In genomic region chr3:53730565-53730964, GRCh38 we compare ENCODE assay signal across 11 cellular contexts.
DNase-seq lines count a peak whose midpoint lies in the region; ATAC-seq and TF ChIP-seq lines count a peak whose summit lies in the region.
"Had no signal": no experiment of that assay in that cellular context is flagged by ENCODE, and none has a peak within 500 bp of the region (broad histone marks: within the 10 kb centered on the region; RNA-seq: fewer than 3 reads in every experiment).

No MANE protein-coding gene starts in this region.

- H3F3A ChIP-seq in GM23248 (ENCODE audit: insufficient read depth) = no peaks in the 10 kb centered on the region

- H3K4me1 ChIP-seq in GM23248 (ENCODE audit: insufficient read depth) = no peaks in the 10 kb centered on the region
- H3K4me1 ChIP-seq in heart right ventricle = peaks cover 0 to 12% (median 0%) of the 10 kb centered on the region in 9 donors
- no peaks in the 10 kb centered on the region for H3K4me1 ChIP-seq in Peyer's patch

- intact Hi-C loops in heart right ventricle (cut with DNase I) (no loop called here), natural killer cell (cut with micrococcal nuclease) (no loop called here)
- intact Hi-C loops in activated CD4-positive, alpha-beta T cell treated with anti-CD3 and anti-CD28 coated beads, Interleukin-2, amount 10 ng/mL, durations not matched to agents 24 days and 14 days (cut with micrococcal nuclease) = no loop called here

- no peaks in the 10 kb centered on the region; the same call in 1 of the 2 replicates for H3K27me3 ChIP-seq in GM23248 (replicated peaks; ENCODE audit: insufficient read depth)
- peaks cover 0 to 17% (median 6%) of the 10 kb centered on the region in 7 donors for H3K27me3 ChIP-seq in heart right ventricle
- H3K27me3 ChIP-seq in Peyer's patch = no peaks in the 10 kb centered on the region

- no peaks in the 10 kb centered on the region for H3K9me2 ChIP-seq in GM23248 (ENCODE audit: insufficient read depth)

- peaks cover 7% of the 10 kb centered on the region for H3K27me3 Mint-ChIP-seq in activated CD4-positive, alpha-beta T cell treated with anti-CD3 and anti-CD28 coated beads, Interleukin-2, amount 10 ng/mL, durations not matched to agents 24 days and 14 days
- H3K27me3 Mint-ChIP-seq in natural killer cell (ENCODE audit: low read depth in 2 of 2) = peaks cover 6% of the 10 kb centered on the region in 2 donors

- WGBS in GM23248 (ENCODE audit: low coverage in 1 of 2, low lambda C conversion rate in 2 of 2, missing lambda C conversion rate in 2 of 2), 2 experiments = 26 to 36% methylated on average over 8 of the region's 8 CpGs
- 10 to 18% methylated on average over 8 of the region's 8 CpGs for WGBS in heart right ventricle, 2 donors

- H3K4me1 Mint-ChIP-seq in activated CD4-positive, alpha-beta T cell treated with anti-CD3 and anti-CD28 coated beads, Interleukin-2, amount 10 ng/mL, durations not matched to agents 24 days and 14 days = no peaks in the 10 kb centered on the region
- H3K4me1 Mint-ChIP-seq in natural killer cell = no peaks in the 10 kb centered on the region
- H3K4me1 Mint-ChIP-seq: activated B cell treated with CpG ODN at 0.5 μM for 24 hours had no signal

- no peaks in the 10 kb centered on the region for H3K79me2 ChIP-seq in GM23248 (ENCODE audit: insufficient read depth)
- H3K79me2 ChIP-seq: hepatocyte had no signal

- ATAC-seq in heart right ventricle (peak in 7 of 8 donors; percentile 61 to 92 (median 76)), natural killer cell (no peak)

- H3K9me3 Mint-ChIP-seq in activated CD4-positive, alpha-beta T cell treated with anti-CD3 and anti-CD28 coated beads, Interleukin-2, amount 10 ng/mL, durations not matched to agents 24 days and 14 days = no peaks in the 10 kb centered on the region
- H3K9me3 Mint-ChIP-seq in natural killer cell = no peaks in the 10 kb centered on the region
- H3K9me3 Mint-ChIP-seq: activated B cell treated with CpG ODN at 0.5 μM for 24 hours had no signal

- H3K27ac ChIP-seq in GM23248 = no peak overlapping the region
- H3K27ac ChIP-seq in heart right ventricle = no peak overlapping the region
- H3K27ac ChIP-seq in Peyer's patch = no peak overlapping the region
- H3K27ac ChIP-seq: hepatocyte had no signal

- no peak overlapping the region for H3K4me2 ChIP-seq in GM23248 (ENCODE audit: unreplicated experiment)
- H3K4me2 ChIP-seq: hepatocyte had no signal

- H2AFZ ChIP-seq in GM23248 = no peak overlapping the region
- H2AFZ ChIP-seq: hepatocyte had no signal

- in situ Hi-C loops in GM23248 (cut with MboI) = no loop called here

- no peak for TF ChIP-seq POLR2A in Peyer's patch (IDR thresholded peaks at IDR 0.05)

- H3K27ac Mint-ChIP-seq in activated CD4-positive, alpha-beta T cell treated with anti-CD3 and anti-CD28 coated beads, Interleukin-2, amount 10 ng/mL, durations not matched to agents 24 days and 14 days = no peak overlapping the region
- no peak overlapping the region for H3K27ac Mint-ChIP-seq in natural killer cell
- H3K27ac Mint-ChIP-seq: activated B cell treated with CpG ODN at 0.5 μM for 24 hours had no signal

- H3K9me3 ChIP-seq in GM23248 (ENCODE audit: low read depth) = no peaks in the 10 kb centered on the region
- H3K9me3 ChIP-seq in heart right ventricle = no peaks in the 10 kb centered on the region
- no peaks in the 10 kb centered on the region for H3K9me3 ChIP-seq in Peyer's patch

- H3K9ac ChIP-seq in GM23248 = no peak overlapping the region

- no peak overlapping the region for H3K4me3 Mint-ChIP-seq in activated CD4-positive, alpha-beta T cell treated with anti-CD3 and anti-CD28 coated beads, Interleukin-2, amount 10 ng/mL, durations not matched to agents 24 days and 14 days
- H3K4me3 Mint-ChIP-seq in natural killer cell = no peak overlapping the region
- H3K4me3 Mint-ChIP-seq: activated B cell treated with CpG ODN at 0.5 μM for 24 hours had no signal

- no peaks in the 10 kb centered on the region for H4K20me1 ChIP-seq in GM23248 (ENCODE audit: insufficient read depth)

- DNase-seq in GM23248 = peak; percentile 22
- peak in 44 of 56 donors; percentile 2 to 83 (median 32) for DNase-seq in amygdala (lab: John Stamatoyannopoulos, UW)
- DNase-seq in heart right ventricle = peak; percentile 55 to 70
- peak; percentile 42 for DNase-seq in renal cortical epithelial cell (ENCODE audit: low read depth)
- no peak for DNase-seq in activated CD4-positive, alpha-beta T cell treated with anti-CD3 and anti-CD28 coated beads, Interleukin-2, amount 10 ng/mL, durations not matched to agents 24 days and 14 days
- no peak for DNase-seq in natural killer cell
- DNase-seq in Peyer's patch = no peak
- DNase-seq: activated B cell treated with CpG ODN at 0.5 μM for 24 hours; NCI-H146; NK-92 treated with Interleukin-12 subunit alpha and Interleukin-12 subunit beta, amount 100 ng/mL, for 24 hours had no signal

- H3K36me3 ChIP-seq in GM23248 (ENCODE audit: low read depth) (no peaks in the 10 kb centered on the region), heart right ventricle (no peaks in the 10 kb centered on the region), Peyer's patch (peaks cover 0 to 5% (median 0%) of the 10 kb centered on the region in 3 donors)

- H3K4me3 ChIP-seq in GM23248 (no peak overlapping the region), heart right ventricle (no peak overlapping the region), Peyer's patch (no peak overlapping the region)
- H3K4me3 ChIP-seq: hepatocyte had no signal

- H3K36me3 Mint-ChIP-seq in activated CD4-positive, alpha-beta T cell treated with anti-CD3 and anti-CD28 coated beads, Interleukin-2, amount 10 ng/mL, durations not matched to agents 24 days and 14 days (ENCODE audit: low read depth) = no peaks in the 10 kb centered on the region
- H3K36me3 Mint-ChIP-seq in natural killer cell = no peaks in the 10 kb centered on the region

- TF ChIP-seq CTCF in heart right ventricle (IDR thresholded peaks at IDR 0.05) (no peak), natural killer cell (IDR thresholded peaks at IDR 0.05) (no peak), Peyer's patch (IDR thresholded peaks at IDR 0.05) (no peak)

Comparison
In these comparisons a context has a peak if more than half of its experiments do, and no peak if none do; other contexts are left out.
1. DNase-seq: peak in GM23248 (single experiment), amygdala (44 of 56), heart right ventricle (2 of 2) and renal cortical epithelial cell (single experiment); none in activated CD4-positive, alpha-beta T cell treated with anti-CD3 and anti-CD28 coated beads, Interleukin-2, amount 10 ng/mL, durations not matched to agents 24 days and 14 days (single experiment), natural killer cell (single experiment) and Peyer's patch (0 of 3).
2. ATAC-seq: peak in heart right ventricle (7 of 8); none in natural killer cell (0 of 3).